20 cellular contexts compared by ENCODE assay signal in genomic region chr6:485655-486054, GRCh38.
DNase-seq lines count a peak whose midpoint lies in the region; ATAC-seq and TF ChIP-seq lines count a peak whose summit lies in the region.
"Had no signal": no experiment of that assay in that cellular context is flagged by ENCODE, and none has a peak within 500 bp of the region (broad histone marks: within the 10 kb centered on the region; RNA-seq: fewer than 3 reads in every experiment).

No MANE protein-coding gene starts in this region.

- ATAC-seq in activated T-cell treated with anti-CD3 and anti-CD28 coated beads, Interleukin-2, amount 50 U/mL, for 4 hours: no peak
- no peak for ATAC-seq in IMR-90 (ENCODE audit: low read depth)
- ATAC-seq: A549, HCT116 had no signal

- no peak overlapping the region for H3K18ac ChIP-seq in IMR-90 (ENCODE audit: low read depth, low read length)

- H3K27me3 ChIP-seq in BLaER1 (no peaks in the 10 kb centered on the region), IMR-90 (ENCODE audit: control insufficient read depth, insufficient read depth, low read length) (no peaks in the 10 kb centered on the region), MG63 (no peaks in the 10 kb centered on the region)
- H3K27me3 ChIP-seq: Peyer's patch had no signal

- no peak overlapping the region for H3K4me3 Mint-ChIP-seq in activated T-cell treated with anti-CD3 and anti-CD28 coated beads, Interleukin-2, amount 50 U/mL, for 24 hours
- H3K4me3 Mint-ChIP-seq in activated T-cell treated with anti-CD3 and anti-CD28 coated beads, Interleukin-2, amount 50 U/mL, for 4 hours: no peak overlapping the region
- peak overlapping the region; percentile 25 for H3K4me3 Mint-ChIP-seq in activated naive CD8-positive, alpha-beta T cell treated with anti-CD3 and anti-CD28 coated beads for 36 hours
- H3K4me3 Mint-ChIP-seq: B cell; CD4-positive, CD25-positive, alpha-beta regulatory T cell; IgD-negative memory B cell had no signal

- POLR2A ChIA-PET in IMR-90 (lab: Charles Lee; ENCODE audit: unreplicated experiment): no interaction called here

- H2AFZ ChIP-seq in IMR-90 (replicated peaks; ENCODE audit: low read length, poor library complexity): no peak overlapping the region

- H3K4me1 Mint-ChIP-seq in activated T-cell treated with anti-CD3 and anti-CD28 coated beads, Interleukin-2, amount 50 U/mL, for 24 hours (ENCODE audit: low read depth): peaks cover 93% of the 10 kb centered on the region
- peaks cover 62% of the 10 kb centered on the region for H3K4me1 Mint-ChIP-seq in activated T-cell treated with anti-CD3 and anti-CD28 coated beads, Interleukin-2, amount 50 U/mL, for 4 hours (ENCODE audit: low read depth)
- H3K4me1 Mint-ChIP-seq in activated naive CD8-positive, alpha-beta T cell treated with anti-CD3 and anti-CD28 coated beads for 36 hours: peaks cover 77% of the 10 kb centered on the region

- H4K8ac ChIP-seq in IMR-90 (ENCODE audit: low read depth in 2 of 2, low read length in 2 of 2): no peak overlapping the region

- no peak for TF ChIP-seq CTCF in IMR-90 (conservative IDR thresholded peaks at IDR 0.05; ENCODE audit: low read depth, low read length)

- no peak overlapping the region for H2AK5ac ChIP-seq in IMR-90 (ENCODE audit: low read depth, low read length)

- peaks cover 69% of the 10 kb centered on the region for H3K4me1 ChIP-seq in BLaER1
- H3K4me1 ChIP-seq in IMR-90 (ENCODE audit: control insufficient read depth, insufficient read depth, low read length): no peaks in the 10 kb centered on the region
- H3K4me1 ChIP-seq: A549 had no signal

- 60% methylated on average over 1 of the region's 13 CpGs; no CpG with 5 or more reads in 1 of the 2 experiments for WGBS in IMR-90 (ENCODE audit: extremely low coverage in 2 of 2, insufficient read length in 1 of 2), 2 experiments

- no peak overlapping the region for H4K5ac ChIP-seq in IMR-90 (ENCODE audit: low read depth, low read length)

- H3K9me3 ChIP-seq in BLaER1: peaks cover 28% of the 10 kb centered on the region
- H3K9me3 ChIP-seq in IMR-90 (ENCODE audit: control insufficient read depth, insufficient read depth, low read length): no peaks in the 10 kb centered on the region
- H3K9me3 ChIP-seq in MG63: no peaks in the 10 kb centered on the region
- H3K9me3 ChIP-seq: A549, Peyer's patch had no signal

- no peak for TF ChIP-seq POLR2A in IMR-90 (IDR thresholded peaks at IDR 0.05; ENCODE audit: low read depth, low read length)

- in situ Hi-C loops in IMR-90 (cut with MboI; ENCODE audit: low sequenced_read_pairs): no loop called here

- H3K4me3 ChIP-seq in BLaER1: 0 out of 2 replicates have a peak overlapping the region, but pooled peaks have one; percentile 19
- H3K4me3 ChIP-seq in IMR-90 (ENCODE audit: insufficient read depth, low read depth, low read length): no peak overlapping the region
- H3K4me3 ChIP-seq in MG63: no peak overlapping the region
- H3K4me3 ChIP-seq: A549, Peyer's patch had no signal

- intact Hi-C loops in IMR-90 (cut with micrococcal nuclease): loop anchor here (5.0 kb wide), 1 partner anchor 148 kb away; no protein-coding TSS in a partner anchor

- CTCF ChIA-PET in IMR-90 (lab: Yijun Ruan, JAX): interaction anchor here (0.6 kb wide), 1 partner anchor 10 kb away, joined by 3 read pairs; no protein-coding TSS in a partner anchor

- dilution Hi-C loops in IMR-90 (cut with HindIII; ENCODE audit: low sequenced_read_pairs, unreplicated experiment): no loop called here

- TSS peak; percentile 56 for BruUV-seq in IMR-90 (replicated peaks; lab: Mats Ljungman, UMichigan)

- no peak overlapping the region for H3K23ac ChIP-seq in IMR-90 (ENCODE audit: low read depth, low read length)

- peak overlapping the region; percentile 56 for H3K27ac ChIP-seq in BLaER1
- no peak overlapping the region for H3K27ac ChIP-seq in IMR-90 (ENCODE audit: insufficient read depth, low read length)
- no peak overlapping the region for H3K27ac ChIP-seq in substantia nigra (ENCODE audit: low read depth, low read length, poor library complexity, severe bottlenecking)
- H3K27ac ChIP-seq: A549, Peyer's patch had no signal

- peak overlapping the region; percentile 99 for H3K27ac Mint-ChIP-seq in activated T-cell treated with anti-CD3 and anti-CD28 coated beads, Interleukin-2, amount 50 U/mL, for 24 hours
- peak overlapping the region; percentile 93 for H3K27ac Mint-ChIP-seq in activated naive CD8-positive, alpha-beta T cell treated with anti-CD3 and anti-CD28 coated beads for 36 hours
- H3K27ac Mint-ChIP-seq: B cell, IgD-negative memory B cell had no signal

- H2BK20ac ChIP-seq in IMR-90 (ENCODE audit: low read depth, low read length): no peak overlapping the region

- no peak overlapping the region for H2BK15ac ChIP-seq in IMR-90 (ENCODE audit: low read depth, low read length)

- peaks cover 76% of the 10 kb centered on the region for H3K36me3 Mint-ChIP-seq in activated T-cell treated with anti-CD3 and anti-CD28 coated beads, Interleukin-2, amount 50 U/mL, for 24 hours (ENCODE audit: low read depth)
- peaks cover 35% of the 10 kb centered on the region for H3K36me3 Mint-ChIP-seq in activated T-cell treated with anti-CD3 and anti-CD28 coated beads, Interleukin-2, amount 50 U/mL, for 4 hours (ENCODE audit: insufficient read depth)
- peaks cover 80% of the 10 kb centered on the region for H3K36me3 Mint-ChIP-seq in activated naive CD8-positive, alpha-beta T cell treated with anti-CD3 and anti-CD28 coated beads for 36 hours
- H3K36me3 Mint-ChIP-seq: IgD-negative memory B cell had no signal

- H3K36me3 ChIP-seq in BLaER1: peaks cover 18% of the 10 kb centered on the region; the same call in 1 of the 2 replicates
- peaks cover 19% of the 10 kb centered on the region for H3K36me3 ChIP-seq in IMR-90 (ENCODE audit: control insufficient read depth, insufficient read depth, low read length)
- no peaks in the 10 kb centered on the region for H3K36me3 ChIP-seq in MG63

- no peak overlapping the region for H4K91ac ChIP-seq in IMR-90 (ENCODE audit: insufficient read depth, low read depth, low read length)

- H3K9ac ChIP-seq in BLaER1 (no peak overlapping the region), IMR-90 (ENCODE audit: low read depth, low read length) (no peak overlapping the region)

- H3K9me1 ChIP-seq in IMR-90 (ENCODE audit: insufficient read depth, low read length): peaks cover 4% of the 10 kb centered on the region; the same call in 1 of the 2 replicates

- no peak overlapping the region for H2BK5ac ChIP-seq in IMR-90 (ENCODE audit: low read depth, low read length, poor library complexity, severe bottlenecking)

- H3K4me2 ChIP-seq in BLaER1: peak overlapping the region; percentile 71
- no peak overlapping the region for H3K4me2 ChIP-seq in IMR-90 (ENCODE audit: low read depth, low read length)
- H3K4me2 ChIP-seq: A549 had no signal

- H3K56ac ChIP-seq in IMR-90 (ENCODE audit: extremely low read depth, insufficient read depth, low read length): no peak overlapping the region

- DNase-seq in activated T-cell treated with anti-CD3 and anti-CD28 coated beads, Interleukin-2, amount 50 U/mL, for 24 hours: no peak
- no peak for DNase-seq in activated T-cell treated with anti-CD3 and anti-CD28 coated beads, Interleukin-2, amount 50 U/mL, for 4 hours
- DNase-seq in IMR-90 (no peak), MG63 (no peak), NCI-H2227 (lab: John Stamatoyannopoulos, UW; ENCODE audit: unreplicated experiment) (no peak), substantia nigra (lab: John Stamatoyannopoulos, UW) (no peak)
- no peak for DNase-seq in activated naive CD8-positive, alpha-beta T cell treated with anti-CD3 and anti-CD28 coated beads for 36 hours
- DNase-seq: CD4-positive, CD25-positive, alpha-beta regulatory T cell; DMS79; NCI-H1694; NCI-H2081; NCI-H2171; NCI-H524 treated with DMSO at 0.1 percent for 48 hours; NCI-H82; Peyer's patch had no signal

- H3K14ac ChIP-seq in IMR-90 (replicated peaks; ENCODE audit: low read depth, low read length): no peak overlapping the region; the same call in 1 of the 2 replicates

- H2BK120ac ChIP-seq in IMR-90 (ENCODE audit: low read depth, low read length): no peak overlapping the region

- no peak overlapping the region for H3K4ac ChIP-seq in IMR-90 (ENCODE audit: low read depth, low read length)

- no peak overlapping the region for H2AK9ac ChIP-seq in IMR-90 (replicated peaks; ENCODE audit: low read depth, low read length, poor library complexity)

- no peak for TF ChIP-seq RAD21 in IMR-90 (IDR thresholded peaks at IDR 0.05; ENCODE audit: low read length)

- H3K27me3 Mint-ChIP-seq in activated T-cell treated with anti-CD3 and anti-CD28 coated beads, Interleukin-2, amount 50 U/mL, for 24 hours: no peaks in the 10 kb centered on the region
- H3K27me3 Mint-ChIP-seq in activated T-cell treated with anti-CD3 and anti-CD28 coated beads, Interleukin-2, amount 50 U/mL, for 4 hours (ENCODE audit: low read depth): no peaks in the 10 kb centered on the region
- no peaks in the 10 kb centered on the region for H3K27me3 Mint-ChIP-seq in activated naive CD8-positive, alpha-beta T cell treated with anti-CD3 and anti-CD28 coated beads for 36 hours
- H3K27me3 Mint-ChIP-seq: B cell; CD4-positive, CD25-positive, alpha-beta regulatory T cell; IgD-negative memory B cell had no signal

- H4K20me1 ChIP-seq in BLaER1: no peaks in the 10 kb centered on the region
- no peaks in the 10 kb centered on the region for H4K20me1 ChIP-seq in IMR-90 (ENCODE audit: insufficient read depth, low read length)

- H3K9me3 Mint-ChIP-seq in activated T-cell treated with anti-CD3 and anti-CD28 coated beads, Interleukin-2, amount 50 U/mL, for 24 hours: peaks cover 5% of the 10 kb centered on the region
- H3K9me3 Mint-ChIP-seq in activated T-cell treated with anti-CD3 and anti-CD28 coated beads, Interleukin-2, amount 50 U/mL, for 4 hours: no peaks in the 10 kb centered on the region
- peaks cover 9% of the 10 kb centered on the region for H3K9me3 Mint-ChIP-seq in activated naive CD8-positive, alpha-beta T cell treated with anti-CD3 and anti-CD28 coated beads for 36 hours
- H3K9me3 Mint-ChIP-seq: CD4-positive, CD25-positive, alpha-beta regulatory T cell; IgD-negative memory B cell had no signal

- no peaks in the 10 kb centered on the region for H3K79me1 ChIP-seq in IMR-90 (ENCODE audit: low read depth in 1 of 2, low read length in 2 of 2)

TF ChIP-seq in IMR-90, 13 proteins besides CTCF, POLR2A, EP300 and RAD21 (continues in another document):
- TF ChIP-seq MAFK (IDR thresholded peaks at IDR 0.05; ENCODE audit: low read depth, low read length) (no peak), NFE2L2 (IDR thresholded peaks at IDR 0.05; ENCODE audit: low read depth, low read length) (no peak), MAZ (IDR thresholded peaks at IDR 0.05; ENCODE audit: borderline replicate concordance, low read depth, low read length) (no peak), CEBPB (IDR thresholded peaks at IDR 0.05; ENCODE audit: low read depth, low read length) (no peak), CHD1 (IDR thresholded peaks at IDR 0.05; ENCODE audit: low read depth, low read length) (no peak), FOS (IDR thresholded peaks at IDR 0.05; ENCODE audit: low read depth, low read length) (no peak), RCOR1 (IDR thresholded peaks at IDR 0.05; ENCODE audit: insufficient replicate concordance, low read length) (no peak)
